ENCODE assay signal across 20 cellular contexts in genomic region chr15:74369084-74369745, GRCh38. TPM values are rescaled to one million over a fixed set of nuclear protein-coding genes. Genes with fewer than 3 reads are reported as not detected.
"Had no signal": no experiment of that assay in that cellular context is flagged by ENCODE, and none has a peak within 500 bp of the region (broad histone marks: within the 10 kb centered on the region; RNA-seq: fewer than 3 reads in every experiment).

No MANE protein-coding gene starts in this region.

- H3K79me2 ChIP-seq: parathyroid adenoma had no signal

- H3K27ac Mint-ChIP-seq: activated CD8-positive, alpha-beta memory T cell treated with anti-CD3 and anti-CD28 coated beads, Interleukin-2, amount 10 ng/mL, durations not matched to agents 7 days and 5 days; activated naive CD8-positive, alpha-beta T cell treated with anti-CD3 and anti-CD28 coated beads for 36 hours; memory B cell; stimulated activated effector memory CD8-positive, alpha-beta T cell treated with anti-CD3 and anti-CD28 coated beads, Interleukin-12 subunit alpha, Interleukin-12 subunit beta, amount 100 ng/mL, for 72 hours; type B pancreatic cell had no signal

- H3K4me3 Mint-ChIP-seq: activated CD8-positive, alpha-beta memory T cell treated with anti-CD3 and anti-CD28 coated beads, Interleukin-2, amount 10 ng/mL, durations not matched to agents 7 days and 5 days; activated naive CD8-positive, alpha-beta T cell treated with anti-CD3 and anti-CD28 coated beads for 36 hours; memory B cell; stimulated activated effector memory CD8-positive, alpha-beta T cell treated with anti-CD3 and anti-CD28 coated beads, Interleukin-12 subunit alpha, Interleukin-12 subunit beta, amount 100 ng/mL, for 72 hours; type B pancreatic cell had no signal

- H3K9me3 Mint-ChIP-seq: activated naive CD8-positive, alpha-beta T cell treated with anti-CD3 and anti-CD28 coated beads for 36 hours; memory B cell; stimulated activated effector memory CD8-positive, alpha-beta T cell treated with anti-CD3 and anti-CD28 coated beads, Interleukin-12 subunit alpha, Interleukin-12 subunit beta, amount 100 ng/mL, for 72 hours; type B pancreatic cell had no signal

- H3K27me3 ChIP-seq: breast epithelium had no signal

- H2AFZ ChIP-seq: parathyroid adenoma had no signal

- H3K36me3 Mint-ChIP-seq: activated CD8-positive, alpha-beta memory T cell treated with anti-CD3 and anti-CD28 coated beads, Interleukin-2, amount 10 ng/mL, durations not matched to agents 7 days and 5 days; activated naive CD8-positive, alpha-beta T cell treated with anti-CD3 and anti-CD28 coated beads for 36 hours; stimulated activated effector memory CD8-positive, alpha-beta T cell treated with anti-CD3 and anti-CD28 coated beads, Interleukin-12 subunit alpha, Interleukin-12 subunit beta, amount 100 ng/mL, for 72 hours; type B pancreatic cell had no signal

- H3K9ac ChIP-seq: parathyroid adenoma had no signal

- FAIRE-seq: islet of Langerhans, small intestine had no signal

- H3K36me3 ChIP-seq: breast epithelium, esophagus squamous epithelium had no signal

- H3K4me1 ChIP-seq: foreskin keratinocyte, parathyroid adenoma had no signal

- H3K9me3 ChIP-seq: breast epithelium, esophagus squamous epithelium had no signal

- H3K4me3 ChIP-seq: breast epithelium, esophagus squamous epithelium had no signal

- H3K27ac ChIP-seq: breast epithelium, esophagus squamous epithelium, foreskin keratinocyte, parathyroid adenoma had no signal

- DNase-seq: activated CD4-positive, alpha-beta T cell treated with anti-CD3 and anti-CD28 coated beads, Interleukin-2, amount 50 U/mL, for 4 hours; activated CD8-positive, alpha-beta memory T cell treated with anti-CD3 and anti-CD28 coated beads, Interleukin-2, amount 10 ng/mL, durations not matched to agents 7 days and 5 days; activated gamma-delta T cell treated with Interleukin-2 at 50 U/mL for 16 hours; activated naive CD8-positive, alpha-beta T cell treated with anti-CD3 and anti-CD28 coated beads for 36 hours; activated T-cell treated with anti-CD3 and anti-CD28 coated beads, Interleukin-2, amount 50 U/mL, for 48 hours; aorta; esophagus squamous epithelium; foreskin keratinocyte; retina; SIG-M5; small intestine; SW 1271; T-helper 9 cell had no signal

RNA-seq across cellular contexts. Expression of gene CYP11A1, which starts 1.8 kb away (rescaled TPM):
- total RNA-seq: foreskin keratinocyte had no signal
- polyA plus RNA-seq: neural cell had no signal
